33 cellular contexts compared by ENCODE assay signal in genomic region chr7:151999337-152000090, GRCh38. TPM values are rescaled to one million over a fixed set of nuclear protein-coding genes. Genes with fewer than 3 reads are reported as not detected.
A peak's percentile ranks its signal among the peaks of the same experiment; 100 is the strongest.
DNase-seq lines count a peak whose midpoint lies in the region; ATAC-seq and TF ChIP-seq lines count a peak whose summit lies in the region.
"Had no signal": no experiment of that assay in that cellular context is flagged by ENCODE, and none has a peak within 500 bp of the region (broad histone marks: within the 10 kb centered on the region; RNA-seq: fewer than 3 reads in every experiment).

No MANE protein-coding gene starts in this region.

- H3K9me3 Mint-ChIP-seq in HFFc6, result no peaks in the 10 kb centered on the region
- peaks cover 1% of the 10 kb centered on the region for H3K9me3 Mint-ChIP-seq in progenitor cell of endocrine pancreas (ENCODE audit: low read depth)
- no peaks in the 10 kb centered on the region for H3K9me3 Mint-ChIP-seq in CD4-positive, alpha-beta T cell
- H3K9me3 Mint-ChIP-seq: activated B cell treated with CpG ODN at 0.5 μM for 24 hours; activated CD4-positive, alpha-beta T cell treated with anti-CD3 and anti-CD28 coated beads, Interleukin-2, amount 10 ng/mL, durations not matched to agents 7 days and 5 days; activated naive CD8-positive, alpha-beta T cell treated with anti-CD3 and anti-CD28 coated beads for 36 hours; activated T-cell treated with anti-CD3 and anti-CD28 coated beads, Interleukin-2, amount 50 U/mL, for 24 hours; dendritic cell treated with granulocyte-macrophage colony-stimulating factor and Interleukin-4, amounts not matched to agents 40 ng/mL and 50 ng/mL, for 4 days; natural killer cell treated with Interleukin-12 subunit alpha and Interleukin-12 subunit beta and Interleukin-15 and Interleukin-18, amount 100 ng/mL, for 72 hours; stimulated activated naive CD8-positive, alpha-beta T cell treated with anti-CD3 and anti-CD28 coated beads, Interleukin-15, Interleukin-2, amounts not matched to agents 100 ng/mL and 50 ng/mL, for 24 hours had no signal

- peak; percentile 3 for DNase-seq in ELR (ENCODE audit: low read depth)
- peak; percentile 48 for DNase-seq in NCI-H226
- peak; percentile 37 for DNase-seq in fibroblast of pulmonary artery (ENCODE audit: low read depth)
- peak; percentile 11 for DNase-seq in osteoblast (ENCODE audit: insufficient read length, low spot score, missing footprints)
- no peak for DNase-seq in HFFc6
- DNase-seq in progenitor cell of endocrine pancreas (ENCODE audit: low spot score, unreplicated experiment), result no peak
- no peak for DNase-seq in CD4-positive, alpha-beta T cell
- DNase-seq: activated B cell treated with CpG ODN at 0.5 μM for 24 hours; activated CD4-positive, alpha-beta T cell treated with anti-CD3 and anti-CD28 coated beads, Interleukin-2, amount 10 ng/mL, durations not matched to agents 7 days and 5 days; activated gamma-delta T cell; activated naive CD8-positive, alpha-beta T cell treated with anti-CD3 and anti-CD28 coated beads for 36 hours; activated T-cell treated with anti-CD3 and anti-CD28 coated beads, Interleukin-2, amount 50 U/mL, for 24 hours; aorta; central memory CD4-positive, alpha-beta T cell; DMS153; erythroblast; foreskin melanocyte; heart right ventricle; kidney glomerular epithelial cell; small intestine; stimulated activated CD4-positive, alpha-beta T cell treated with anti-CD3 and anti-CD28 coated beads, Interleukin-2, amount 100 ng/mL, for 24 hours had no signal

- ATAC-seq in CD4-positive, alpha-beta T cell (ENCODE audit: poor library complexity), result no peak
- ATAC-seq: HCT116; natural killer cell treated with Interleukin-12 subunit alpha and Interleukin-12 subunit beta and Interleukin-15 and Interleukin-18, amount 100 ng/mL, for 72 hours had no signal

- no peaks in the 10 kb centered on the region for H3K79me2 ChIP-seq in osteoblast (ENCODE audit: insufficient read depth, low read length)

- no peaks in the 10 kb centered on the region for H3K36me3 ChIP-seq in osteoblast (ENCODE audit: insufficient read depth, low read length)
- H3K36me3 ChIP-seq: BLaER1 treated with 17β-estradiol and CSF1 and Interleukin-3, amounts not matched to agents 10 nM and 100 nM; heart right ventricle; thoracic aorta had no signal

- CTCF ChIA-PET in CD4-positive, alpha-beta T cell (lab: Charles Lee), result no interaction called here

- H3K36me3 Mint-ChIP-seq in HFFc6 (ENCODE audit: low read depth), result no peaks in the 10 kb centered on the region
- H3K36me3 Mint-ChIP-seq in progenitor cell of endocrine pancreas (ENCODE audit: insufficient read depth), result no peaks in the 10 kb centered on the region
- no peaks in the 10 kb centered on the region for H3K36me3 Mint-ChIP-seq in CD4-positive, alpha-beta T cell (ENCODE audit: low read depth)
- H3K36me3 Mint-ChIP-seq: activated naive CD8-positive, alpha-beta T cell treated with anti-CD3 and anti-CD28 coated beads for 36 hours; natural killer cell treated with Interleukin-12 subunit alpha and Interleukin-12 subunit beta and Interleukin-15 and Interleukin-18, amount 100 ng/mL, for 72 hours had no signal

- H3K4me3 ChIP-seq in fibroblast of pulmonary artery (replicated peaks; ENCODE audit: low read depth, low read length), result no peak overlapping the region
- no peak overlapping the region for H3K4me3 ChIP-seq in osteoblast (ENCODE audit: insufficient read depth, low read length)
- H3K4me3 ChIP-seq: BLaER1 treated with 17β-estradiol and CSF1 and Interleukin-3, amounts not matched to agents 10 nM and 100 nM; heart right ventricle; thoracic aorta had no signal

- H3K4me1 ChIP-seq in osteoblast (ENCODE audit: insufficient read depth, low read length), result no peaks in the 10 kb centered on the region
- H3K4me1 ChIP-seq: heart right ventricle had no signal

- TF ChIP-seq CTCF in fibroblast of pulmonary artery (IDR thresholded peaks at IDR 0.05; ENCODE audit: low read length, missing control alignments), result no peak
- no peak for TF ChIP-seq CTCF in osteoblast (IDR thresholded peaks at IDR 0.05; ENCODE audit: extremely low read depth, low read depth, low read length)
- TF ChIP-seq CTCF in HFFc6 (IDR thresholded peaks at IDR 0.05), result no peak
- no peak for TF ChIP-seq CTCF in progenitor cell of endocrine pancreas (IDR thresholded peaks at IDR 0.05; ENCODE audit: unreplicated experiment)
- no peak for TF ChIP-seq CTCF in CD4-positive, alpha-beta T cell (IDR thresholded peaks at IDR 0.05)

- no peak overlapping the region for H3K27ac ChIP-seq in osteoblast (ENCODE audit: low read depth, low read length)
- no peak overlapping the region for H3K27ac ChIP-seq in CD4-positive, alpha-beta T cell (ENCODE audit: low read depth, low read length)
- H3K27ac ChIP-seq: BLaER1 treated with 17β-estradiol and CSF1 and Interleukin-3, amounts not matched to agents 10 nM and 100 nM; thoracic aorta had no signal

- H3K4me3 Mint-ChIP-seq in HFFc6 (no peak overlapping the region), progenitor cell of endocrine pancreas (ENCODE audit: low read depth) (no peak overlapping the region)
- no peak overlapping the region for H3K4me3 Mint-ChIP-seq in CD4-positive, alpha-beta T cell
- H3K4me3 Mint-ChIP-seq: activated B cell treated with CpG ODN at 0.5 μM for 24 hours; activated CD4-positive, alpha-beta T cell treated with anti-CD3 and anti-CD28 coated beads, Interleukin-2, amount 10 ng/mL, durations not matched to agents 7 days and 5 days; activated naive CD8-positive, alpha-beta T cell treated with anti-CD3 and anti-CD28 coated beads for 36 hours; activated T-cell treated with anti-CD3 and anti-CD28 coated beads, Interleukin-2, amount 50 U/mL, for 24 hours; dendritic cell treated with granulocyte-macrophage colony-stimulating factor and Interleukin-4, amounts not matched to agents 40 ng/mL and 50 ng/mL, for 4 days; natural killer cell treated with Interleukin-12 subunit alpha and Interleukin-12 subunit beta and Interleukin-15 and Interleukin-18, amount 100 ng/mL, for 72 hours; stimulated activated naive CD8-positive, alpha-beta T cell treated with anti-CD3 and anti-CD28 coated beads, Interleukin-15, Interleukin-2, amounts not matched to agents 100 ng/mL and 50 ng/mL, for 24 hours had no signal

- H3K27me3 Mint-ChIP-seq in HFFc6 (ENCODE audit: insufficient read depth) (peaks cover 9% of the 10 kb centered on the region), progenitor cell of endocrine pancreas (peaks cover 9% of the 10 kb centered on the region)
- H3K27me3 Mint-ChIP-seq in CD4-positive, alpha-beta T cell, result peaks cover 53% of the 10 kb centered on the region

- no peaks in the 10 kb centered on the region for H3K9me3 ChIP-seq in osteoblast (ENCODE audit: low read depth, low read length)
- no peaks in the 10 kb centered on the region for H3K9me3 ChIP-seq in CD4-positive, alpha-beta T cell (ENCODE audit: control insufficient read depth, low read length)
- H3K9me3 ChIP-seq: heart right ventricle, thoracic aorta had no signal

- H4K20me1 ChIP-seq in osteoblast (ENCODE audit: insufficient read depth, low read length), result no peaks in the 10 kb centered on the region
- H4K20me1 ChIP-seq: BLaER1 treated with 17β-estradiol and CSF1 and Interleukin-3, amounts not matched to agents 10 nM and 100 nM had no signal

- peaks cover 9% of the 10 kb centered on the region for H3K27me3 ChIP-seq in osteoblast (ENCODE audit: insufficient read depth, low read length)
- H3K27me3 ChIP-seq in CD4-positive, alpha-beta T cell (ENCODE audit: control insufficient read depth, insufficient read depth, low read length), result peaks cover 5% of the 10 kb centered on the region
- H3K27me3 ChIP-seq: BLaER1 treated with 17β-estradiol and CSF1 and Interleukin-3, amounts not matched to agents 10 nM and 100 nM had no signal

- no peak overlapping the region for H3K4me2 ChIP-seq in osteoblast (ENCODE audit: insufficient read depth, low read length)

- no peak overlapping the region for H3K27ac Mint-ChIP-seq in HFFc6
- H3K27ac Mint-ChIP-seq in progenitor cell of endocrine pancreas, result no peak overlapping the region
- no peak overlapping the region for H3K27ac Mint-ChIP-seq in CD4-positive, alpha-beta T cell
- H3K27ac Mint-ChIP-seq: activated B cell treated with CpG ODN at 0.5 μM for 24 hours; activated CD4-positive, alpha-beta T cell treated with anti-CD3 and anti-CD28 coated beads, Interleukin-2, amount 10 ng/mL, durations not matched to agents 7 days and 5 days; activated naive CD8-positive, alpha-beta T cell treated with anti-CD3 and anti-CD28 coated beads for 36 hours; activated T-cell treated with anti-CD3 and anti-CD28 coated beads, Interleukin-2, amount 50 U/mL, for 24 hours; dendritic cell treated with granulocyte-macrophage colony-stimulating factor and Interleukin-4, amounts not matched to agents 40 ng/mL and 50 ng/mL, for 4 days; natural killer cell treated with Interleukin-12 subunit alpha and Interleukin-12 subunit beta and Interleukin-15 and Interleukin-18, amount 100 ng/mL, for 72 hours; stimulated activated naive CD8-positive, alpha-beta T cell treated with anti-CD3 and anti-CD28 coated beads, Interleukin-15, Interleukin-2, amounts not matched to agents 100 ng/mL and 50 ng/mL, for 24 hours had no signal

- POLR2A ChIA-PET in CD4-positive, alpha-beta T cell (lab: Charles Lee), result no interaction called here

- intact Hi-C loops in CD4-positive, alpha-beta T cell (cut with DNase I, micrococcal nuclease), result loop anchor here (10.0 kb wide), 2 partner anchors 145 to 215 kb away; no protein-coding TSS in a partner anchor

- no peak overlapping the region for H2AFZ ChIP-seq in osteoblast (ENCODE audit: low read length)

- 0 out of 2 replicates have a peak, but pooled peaks cover 11% of the 10 kb centered on the region for H3K4me1 Mint-ChIP-seq in HFFc6 (ENCODE audit: low read depth)
- H3K4me1 Mint-ChIP-seq in progenitor cell of endocrine pancreas (ENCODE audit: low read depth), result no peaks in the 10 kb centered on the region
- H3K4me1 Mint-ChIP-seq in CD4-positive, alpha-beta T cell (ENCODE audit: low read depth), result no peaks in the 10 kb centered on the region
- H3K4me1 Mint-ChIP-seq: activated B cell treated with CpG ODN at 0.5 μM for 24 hours; activated CD4-positive, alpha-beta T cell treated with anti-CD3 and anti-CD28 coated beads, Interleukin-2, amount 10 ng/mL, durations not matched to agents 7 days and 5 days; activated naive CD8-positive, alpha-beta T cell treated with anti-CD3 and anti-CD28 coated beads for 36 hours had no signal

RNA-seq across cellular contexts. Expression of gene GALNT11, which starts 26.0 kb away (rescaled TPM):
- total RNA-seq in osteoblast, result 42.7 and 51.3 TPM in 2 replicates
- total RNA-seq in HFFc6 (2021; fragmentation: NEBNext Ultra II Directional; extraction: Animal tissue kit (Norgen Biotek cat#: 25700)), result 10 to 100 TPM; 21.8 to 27.7 (median 23.6) TPM
- 29.5 and 32.9 TPM in 2 replicates for total RNA-seq in progenitor cell of endocrine pancreas
- 10 to 100 TPM; 20.7 to 22.2 TPM for total RNA-seq in CD4-positive, alpha-beta T cell

RNA-seq across cellular contexts. Expression of gene GALNTL5, which starts 43.3 kb away (rescaled TPM):
- total RNA-seq in osteoblast, result not detected in 2 replicates
- total RNA-seq in HFFc6 (2021; fragmentation: NEBNext Ultra II Directional; extraction: Animal tissue kit (Norgen Biotek cat#: 25700)), result not detected
- not detected in 2 replicates for total RNA-seq in progenitor cell of endocrine pancreas
- not detected for total RNA-seq in CD4-positive, alpha-beta T cell
- total RNA-seq: activated B cell treated with CpG ODN at 0.5 μM for 24 hours; activated CD4-positive, alpha-beta T cell treated with anti-CD3 and anti-CD28 coated beads, Interleukin-2, amount 10 ng/mL, durations not matched to agents 7 days and 5 days; activated naive CD8-positive, alpha-beta T cell treated with anti-CD3 and anti-CD28 coated beads for 36 hours; aorta; lung microvascular endothelial cell; mucosa of gallbladder; natural killer cell treated with Interleukin-12 subunit alpha and Interleukin-12 subunit beta and Interleukin-15 and Interleukin-18, amount 100 ng/mL, for 72 hours; NCI-H460; omental fat pad; SK-MEL-5; T-helper 1 cell treated with Interleukin-12 subunit alpha and Interleukin-12 subunit beta and Interleukin-4 antibody, amounts not matched to agents 30 ng/mL and 1 ng/mL, for 36 hours; thoracic aorta had no signal

Comparison
In these comparisons a context has a peak if more than half of its experiments do, and no peak if none do; other contexts are left out.
1. DNase-seq: peak in ELR (single experiment), NCI-H226 (single experiment), fibroblast of pulmonary artery (single experiment) and osteoblast (single experiment); none in HFFc6 (single experiment), progenitor cell of endocrine pancreas (single experiment) and CD4-positive, alpha-beta T cell (0 of 10).